In the genomic region with DNA sequence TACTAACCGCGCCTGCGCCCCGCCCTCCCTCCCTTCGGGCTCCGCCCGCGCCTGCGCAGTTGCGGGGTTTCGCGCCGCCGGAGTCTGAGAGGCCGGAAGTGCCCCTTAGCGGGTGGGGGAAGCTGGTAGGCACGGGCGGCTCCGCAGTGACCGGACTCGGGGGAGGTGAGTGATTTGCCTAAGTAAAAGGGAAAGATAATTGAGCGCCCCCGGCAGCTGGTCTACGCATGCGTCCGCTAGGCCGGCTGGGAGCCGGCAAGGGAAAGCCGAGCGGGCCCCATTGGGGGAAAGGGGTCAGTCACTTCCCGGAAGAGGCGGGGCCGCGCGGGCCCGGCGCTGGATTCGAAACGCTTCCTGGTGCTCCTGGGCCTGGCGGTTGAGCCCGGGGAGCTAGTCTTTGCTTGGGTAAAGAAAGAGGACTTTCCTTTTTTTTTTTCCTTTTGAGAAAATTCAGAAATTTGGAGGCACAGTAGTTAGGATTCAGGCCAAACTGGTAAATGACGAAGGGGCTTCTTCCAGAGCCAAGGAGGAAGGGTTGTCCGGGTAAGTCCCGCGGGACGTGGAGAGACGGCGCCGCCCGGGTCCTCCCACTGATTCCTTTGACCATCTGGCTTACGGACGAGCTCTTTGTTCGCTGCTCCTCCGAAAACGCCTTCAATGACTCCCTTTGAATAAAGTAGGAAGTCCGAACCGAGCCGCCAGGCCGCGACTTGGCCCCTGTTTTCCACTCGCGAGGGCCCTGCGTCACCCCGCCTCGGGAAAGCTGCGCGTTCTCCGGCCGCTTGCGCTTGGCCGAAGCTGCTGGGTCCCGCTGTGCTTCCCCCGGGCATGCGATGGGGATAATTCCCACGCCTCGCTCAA, we compare ENCODE assay signal across 1 cellular context.
A peak's percentile ranks its signal among the peaks of the same experiment; 100 is the strongest.
TF ChIP-seq lines count a peak whose summit lies in the region.

A gene with protein sequence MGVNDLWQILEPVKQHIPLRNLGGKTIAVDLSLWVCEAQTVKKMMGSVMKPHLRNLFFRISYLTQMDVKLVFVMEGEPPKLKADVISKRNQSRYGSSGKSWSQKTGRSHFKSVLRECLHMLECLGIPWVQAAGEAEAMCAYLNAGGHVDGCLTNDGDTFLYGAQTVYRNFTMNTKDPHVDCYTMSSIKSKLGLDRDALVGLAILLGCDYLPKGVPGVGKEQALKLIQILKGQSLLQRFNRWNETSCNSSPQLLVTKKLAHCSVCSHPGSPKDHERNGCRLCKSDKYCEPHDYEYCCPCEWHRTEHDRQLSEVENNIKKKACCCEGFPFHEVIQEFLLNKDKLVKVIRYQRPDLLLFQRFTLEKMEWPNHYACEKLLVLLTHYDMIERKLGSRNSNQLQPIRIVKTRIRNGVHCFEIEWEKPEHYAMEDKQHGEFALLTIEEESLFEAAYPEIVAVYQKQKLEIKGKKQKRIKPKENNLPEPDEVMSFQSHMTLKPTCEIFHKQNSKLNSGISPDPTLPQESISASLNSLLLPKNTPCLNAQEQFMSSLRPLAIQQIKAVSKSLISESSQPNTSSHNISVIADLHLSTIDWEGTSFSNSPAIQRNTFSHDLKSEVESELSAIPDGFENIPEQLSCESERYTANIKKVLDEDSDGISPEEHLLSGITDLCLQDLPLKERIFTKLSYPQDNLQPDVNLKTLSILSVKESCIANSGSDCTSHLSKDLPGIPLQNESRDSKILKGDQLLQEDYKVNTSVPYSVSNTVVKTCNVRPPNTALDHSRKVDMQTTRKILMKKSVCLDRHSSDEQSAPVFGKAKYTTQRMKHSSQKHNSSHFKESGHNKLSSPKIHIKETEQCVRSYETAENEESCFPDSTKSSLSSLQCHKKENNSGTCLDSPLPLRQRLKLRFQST (plus strand): TSS at position 336 of the 861 bp plus-strand sequence. CDS start 5,806 bp downstream, outside the sequence.
A gene with protein sequence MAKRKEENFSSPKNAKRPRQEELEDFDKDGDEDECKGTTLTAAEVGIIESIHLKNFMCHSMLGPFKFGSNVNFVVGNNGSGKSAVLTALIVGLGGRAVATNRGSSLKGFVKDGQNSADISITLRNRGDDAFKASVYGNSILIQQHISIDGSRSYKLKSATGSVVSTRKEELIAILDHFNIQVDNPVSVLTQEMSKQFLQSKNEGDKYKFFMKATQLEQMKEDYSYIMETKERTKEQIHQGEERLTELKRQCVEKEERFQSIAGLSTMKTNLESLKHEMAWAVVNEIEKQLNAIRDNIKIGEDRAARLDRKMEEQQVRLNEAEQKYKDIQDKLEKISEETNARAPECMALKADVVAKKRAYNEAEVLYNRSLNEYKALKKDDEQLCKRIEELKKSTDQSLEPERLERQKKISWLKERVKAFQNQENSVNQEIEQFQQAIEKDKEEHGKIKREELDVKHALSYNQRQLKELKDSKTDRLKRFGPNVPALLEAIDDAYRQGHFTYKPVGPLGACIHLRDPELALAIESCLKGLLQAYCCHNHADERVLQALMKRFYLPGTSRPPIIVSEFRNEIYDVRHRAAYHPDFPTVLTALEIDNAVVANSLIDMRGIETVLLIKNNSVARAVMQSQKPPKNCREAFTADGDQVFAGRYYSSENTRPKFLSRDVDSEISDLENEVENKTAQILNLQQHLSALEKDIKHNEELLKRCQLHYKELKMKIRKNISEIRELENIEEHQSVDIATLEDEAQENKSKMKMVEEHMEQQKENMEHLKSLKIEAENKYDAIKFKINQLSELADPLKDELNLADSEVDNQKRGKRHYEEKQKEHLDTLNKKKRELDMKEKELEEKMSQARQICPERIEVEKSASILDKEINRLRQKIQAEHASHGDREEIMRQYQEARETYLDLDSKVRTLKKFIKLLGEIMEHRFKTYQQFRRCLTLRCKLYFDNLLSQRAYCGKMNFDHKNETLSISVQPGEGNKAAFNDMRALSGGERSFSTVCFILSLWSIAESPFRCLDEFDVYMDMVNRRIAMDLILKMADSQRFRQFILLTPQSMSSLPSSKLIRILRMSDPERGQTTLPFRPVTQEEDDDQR (minus strand): TSS at position 8 of the 861 bp plus-strand sequence. CDS start 7,864 bp downstream, outside the sequence.

TF ChIP-seq in K562, 482 proteins besides CTCF, POLR2A, EP300 and RAD21 (continued from another document and continues in another):
- TF ChIP-seq, protein P1, sequence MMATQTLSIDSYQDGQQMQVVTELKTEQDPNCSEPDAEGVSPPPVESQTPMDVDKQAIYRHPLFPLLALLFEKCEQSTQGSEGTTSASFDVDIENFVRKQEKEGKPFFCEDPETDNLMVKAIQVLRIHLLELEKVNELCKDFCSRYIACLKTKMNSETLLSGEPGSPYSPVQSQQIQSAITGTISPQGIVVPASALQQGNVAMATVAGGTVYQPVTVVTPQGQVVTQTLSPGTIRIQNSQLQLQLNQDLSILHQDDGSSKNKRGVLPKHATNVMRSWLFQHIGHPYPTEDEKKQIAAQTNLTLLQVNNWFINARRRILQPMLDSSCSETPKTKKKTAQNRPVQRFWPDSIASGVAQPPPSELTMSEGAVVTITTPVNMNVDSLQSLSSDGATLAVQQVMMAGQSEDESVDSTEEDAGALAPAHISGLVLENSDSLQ (IDR thresholded peaks at IDR 0.05): peak; percentile 45; the same call in 1 of the 2 replicates
- TF ChIP-seq, protein P2, sequence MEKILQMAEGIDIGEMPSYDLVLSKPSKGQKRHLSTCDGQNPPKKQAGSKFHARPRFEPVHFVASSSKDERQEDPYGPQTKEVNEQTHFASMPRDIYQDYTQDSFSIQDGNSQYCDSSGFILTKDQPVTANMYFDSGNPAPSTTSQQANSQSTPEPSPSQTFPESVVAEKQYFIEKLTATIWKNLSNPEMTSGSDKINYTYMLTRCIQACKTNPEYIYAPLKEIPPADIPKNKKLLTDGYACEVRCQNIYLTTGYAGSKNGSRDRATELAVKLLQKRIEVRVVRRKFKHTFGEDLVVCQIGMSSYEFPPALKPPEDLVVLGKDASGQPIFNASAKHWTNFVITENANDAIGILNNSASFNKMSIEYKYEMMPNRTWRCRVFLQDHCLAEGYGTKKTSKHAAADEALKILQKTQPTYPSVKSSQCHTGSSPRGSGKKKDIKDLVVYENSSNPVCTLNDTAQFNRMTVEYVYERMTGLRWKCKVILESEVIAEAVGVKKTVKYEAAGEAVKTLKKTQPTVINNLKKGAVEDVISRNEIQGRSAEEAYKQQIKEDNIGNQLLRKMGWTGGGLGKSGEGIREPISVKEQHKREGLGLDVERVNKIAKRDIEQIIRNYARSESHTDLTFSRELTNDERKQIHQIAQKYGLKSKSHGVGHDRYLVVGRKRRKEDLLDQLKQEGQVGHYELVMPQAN (IDR thresholded peaks at IDR 0.05; ENCODE audit: borderline replicate concordance): peak; percentile 78
- TF ChIP-seq NR2C1 (IDR thresholded peaks at IDR 0.05) (0 out of 2 replicates have a peak, but pooled peaks have one; percentile 20), NR2C1 (tag; IDR thresholded peaks at IDR 0.05) (peak; percentile 34; the same call in 1 of the 2 replicates), CBX8 (IDR thresholded peaks at IDR 0.05; ENCODE audit: borderline replicate concordance, extremely low read depth, low read depth, low read length, poor library complexity, severe bottlenecking) (no peak), ATF1 (CRISPR knock-in tag; IDR thresholded peaks at IDR 0.05) (no peak), ATF1 (tag; IDR thresholded peaks at IDR 0.05) (peak; percentile 32; the same call in 1 of the 2 replicates), ZNF143 (CRISPR knock-in tag; IDR thresholded peaks at IDR 0.05) (no peak), ZKSCAN8 (CRISPR knock-in tag; IDR thresholded peaks at IDR 0.05) (no peak), GATAD2A (IDR thresholded peaks at IDR 0.05) (no peak), CBFA2T3 (IDR thresholded peaks at IDR 0.05) (no peak), PML (IDR thresholded peaks at IDR 0.05; ENCODE audit: low read length) (no peak), BRCA1 (IDR thresholded peaks at IDR 0.05) (no peak), BRCA1 (CRISPR knock-in tag; IDR thresholded peaks at IDR 0.05) (no peak), ARID1B (IDR thresholded peaks at IDR 0.05) (no peak), ZNF253 (CRISPR knock-in tag; conservative IDR thresholded peaks at IDR 0.05) (no peak), CBX5 (IDR thresholded peaks at IDR 0.05; ENCODE audit: borderline replicate concordance, low read depth) (no peak), EGR1 (conservative IDR thresholded peaks at IDR 0.05) (peak; percentile 26; the same call in 1 of the 2 replicates), TEAD1 (CRISPR knock-in tag; IDR thresholded peaks at IDR 0.05) (0 out of 4 replicates have a peak, but pooled peaks of 1 of the 2 experiments have one; percentile 2), SMARCB1 (IDR thresholded peaks at IDR 0.05; ENCODE audit: insufficient read length, low read depth) (no peak), ZNF316 (IDR thresholded peaks at IDR 0.05) (no peak), CC2D1A (IDR thresholded peaks at IDR 0.05) (no peak), ZNF274 (IDR thresholded peaks at IDR 0.05; ENCODE audit: borderline replicate concordance, low read depth, low read length) (no peak), RBBP5 (IDR thresholded peaks at IDR 0.05; ENCODE audit: borderline replicate concordance, insufficient read depth, low read length, poor library complexity, severe bottlenecking) (peak; percentile 80)
- TF ChIP-seq, protein P3, sequence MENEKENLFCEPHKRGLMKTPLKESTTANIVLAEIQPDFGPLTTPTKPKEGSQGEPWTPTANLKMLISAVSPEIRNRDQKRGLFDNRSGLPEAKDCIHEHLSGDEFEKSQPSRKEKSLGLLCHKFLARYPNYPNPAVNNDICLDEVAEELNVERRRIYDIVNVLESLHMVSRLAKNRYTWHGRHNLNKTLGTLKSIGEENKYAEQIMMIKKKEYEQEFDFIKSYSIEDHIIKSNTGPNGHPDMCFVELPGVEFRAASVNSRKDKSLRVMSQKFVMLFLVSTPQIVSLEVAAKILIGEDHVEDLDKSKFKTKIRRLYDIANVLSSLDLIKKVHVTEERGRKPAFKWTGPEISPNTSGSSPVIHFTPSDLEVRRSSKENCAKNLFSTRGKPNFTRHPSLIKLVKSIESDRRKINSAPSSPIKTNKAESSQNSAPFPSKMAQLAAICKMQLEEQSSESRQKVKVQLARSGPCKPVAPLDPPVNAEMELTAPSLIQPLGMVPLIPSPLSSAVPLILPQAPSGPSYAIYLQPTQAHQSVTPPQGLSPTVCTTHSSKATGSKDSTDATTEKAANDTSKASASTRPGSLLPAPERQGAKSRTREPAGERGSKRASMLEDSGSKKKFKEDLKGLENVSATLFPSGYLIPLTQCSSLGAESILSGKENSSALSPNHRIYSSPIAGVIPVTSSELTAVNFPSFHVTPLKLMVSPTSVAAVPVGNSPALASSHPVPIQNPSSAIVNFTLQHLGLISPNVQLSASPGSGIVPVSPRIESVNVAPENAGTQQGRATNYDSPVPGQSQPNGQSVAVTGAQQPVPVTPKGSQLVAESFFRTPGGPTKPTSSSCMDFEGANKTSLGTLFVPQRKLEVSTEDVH (IDR thresholded peaks at IDR 0.05; ENCODE audit: low read depth, partially characterized antibody): peak; percentile 64
- TF ChIP-seq, protein P4, sequence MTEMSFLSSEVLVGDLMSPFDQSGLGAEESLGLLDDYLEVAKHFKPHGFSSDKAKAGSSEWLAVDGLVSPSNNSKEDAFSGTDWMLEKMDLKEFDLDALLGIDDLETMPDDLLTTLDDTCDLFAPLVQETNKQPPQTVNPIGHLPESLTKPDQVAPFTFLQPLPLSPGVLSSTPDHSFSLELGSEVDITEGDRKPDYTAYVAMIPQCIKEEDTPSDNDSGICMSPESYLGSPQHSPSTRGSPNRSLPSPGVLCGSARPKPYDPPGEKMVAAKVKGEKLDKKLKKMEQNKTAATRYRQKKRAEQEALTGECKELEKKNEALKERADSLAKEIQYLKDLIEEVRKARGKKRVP (CRISPR knock-in tag; IDR thresholded peaks at IDR 0.05): no peak
- TF ChIP-seq, protein P5, sequence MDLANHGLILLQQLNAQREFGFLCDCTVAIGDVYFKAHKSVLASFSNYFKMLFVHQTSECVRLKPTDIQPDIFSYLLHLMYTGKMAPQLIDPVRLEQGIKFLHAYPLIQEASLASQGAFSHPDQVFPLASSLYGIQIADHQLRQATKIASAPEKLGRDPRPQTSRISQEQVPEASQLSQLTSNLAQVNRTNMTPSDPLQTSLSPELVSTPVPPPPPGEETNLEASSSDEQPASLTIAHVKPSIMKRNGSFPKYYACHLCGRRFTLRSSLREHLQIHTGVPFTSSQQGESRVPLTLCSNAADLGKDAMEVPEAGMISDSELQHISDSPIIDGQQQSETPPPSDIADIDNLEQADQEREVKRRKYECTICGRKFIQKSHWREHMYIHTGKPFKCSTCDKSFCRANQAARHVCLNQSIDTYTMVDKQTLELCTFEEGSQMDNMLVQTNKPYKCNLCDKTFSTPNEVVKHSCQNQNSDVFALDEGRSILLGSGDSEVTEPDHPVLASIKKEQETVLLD (IDR thresholded peaks at IDR 0.05): peak; percentile 81
- TF ChIP-seq, protein P6, sequence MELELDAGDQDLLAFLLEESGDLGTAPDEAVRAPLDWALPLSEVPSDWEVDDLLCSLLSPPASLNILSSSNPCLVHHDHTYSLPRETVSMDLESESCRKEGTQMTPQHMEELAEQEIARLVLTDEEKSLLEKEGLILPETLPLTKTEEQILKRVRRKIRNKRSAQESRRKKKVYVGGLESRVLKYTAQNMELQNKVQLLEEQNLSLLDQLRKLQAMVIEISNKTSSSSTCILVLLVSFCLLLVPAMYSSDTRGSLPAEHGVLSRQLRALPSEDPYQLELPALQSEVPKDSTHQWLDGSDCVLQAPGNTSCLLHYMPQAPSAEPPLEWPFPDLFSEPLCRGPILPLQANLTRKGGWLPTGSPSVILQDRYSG (tag; conservative IDR thresholded peaks at IDR 0.05; ENCODE audit: low read depth): no peak
- TF ChIP-seq, protein P7, sequence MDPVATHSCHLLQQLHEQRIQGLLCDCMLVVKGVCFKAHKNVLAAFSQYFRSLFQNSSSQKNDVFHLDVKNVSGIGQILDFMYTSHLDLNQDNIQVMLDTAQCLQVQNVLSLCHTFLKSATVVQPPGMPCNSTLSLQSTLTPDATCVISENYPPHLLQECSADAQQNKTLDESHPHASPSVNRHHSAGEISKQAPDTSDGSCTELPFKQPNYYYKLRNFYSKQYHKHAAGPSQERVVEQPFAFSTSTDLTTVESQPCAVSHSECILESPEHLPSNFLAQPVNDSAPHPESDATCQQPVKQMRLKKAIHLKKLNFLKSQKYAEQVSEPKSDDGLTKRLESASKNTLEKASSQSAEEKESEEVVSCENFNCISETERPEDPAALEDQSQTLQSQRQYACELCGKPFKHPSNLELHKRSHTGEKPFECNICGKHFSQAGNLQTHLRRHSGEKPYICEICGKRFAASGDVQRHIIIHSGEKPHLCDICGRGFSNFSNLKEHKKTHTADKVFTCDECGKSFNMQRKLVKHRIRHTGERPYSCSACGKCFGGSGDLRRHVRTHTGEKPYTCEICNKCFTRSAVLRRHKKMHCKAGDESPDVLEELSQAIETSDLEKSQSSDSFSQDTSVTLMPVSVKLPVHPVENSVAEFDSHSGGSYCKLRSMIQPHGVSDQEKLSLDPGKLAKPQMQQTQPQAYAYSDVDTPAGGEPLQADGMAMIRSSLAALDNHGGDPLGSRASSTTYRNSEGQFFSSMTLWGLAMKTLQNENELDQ (CRISPR knock-in tag; IDR thresholded peaks at IDR 0.05; ENCODE audit: borderline replicate concordance): no peak
- TF ChIP-seq, protein P8, sequence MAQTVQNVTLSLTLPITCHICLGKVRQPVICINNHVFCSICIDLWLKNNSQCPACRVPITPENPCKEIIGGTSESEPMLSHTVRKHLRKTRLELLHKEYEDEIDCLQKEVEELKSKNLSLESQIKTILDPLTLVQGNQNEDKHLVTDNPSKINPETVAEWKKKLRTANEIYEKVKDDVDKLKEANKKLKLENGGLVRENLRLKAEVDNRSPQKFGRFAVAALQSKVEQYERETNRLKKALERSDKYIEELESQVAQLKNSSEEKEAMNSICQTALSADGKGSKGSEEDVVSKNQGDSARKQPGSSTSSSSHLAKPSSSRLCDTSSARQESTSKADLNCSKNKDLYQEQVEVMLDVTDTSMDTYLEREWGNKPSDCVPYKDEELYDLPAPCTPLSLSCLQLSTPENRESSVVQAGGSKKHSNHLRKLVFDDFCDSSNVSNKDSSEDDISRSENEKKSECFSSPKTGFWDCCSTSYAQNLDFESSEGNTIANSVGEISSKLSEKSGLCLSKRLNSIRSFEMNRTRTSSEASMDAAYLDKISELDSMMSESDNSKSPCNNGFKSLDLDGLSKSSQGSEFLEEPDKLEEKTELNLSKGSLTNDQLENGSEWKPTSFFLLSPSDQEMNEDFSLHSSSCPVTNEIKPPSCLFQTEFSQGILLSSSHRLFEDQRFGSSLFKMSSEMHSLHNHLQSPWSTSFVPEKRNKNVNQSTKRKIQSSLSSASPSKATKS (CRISPR knock-in tag; IDR thresholded peaks at IDR 0.05): no peak
